In the genomic region with DNA sequence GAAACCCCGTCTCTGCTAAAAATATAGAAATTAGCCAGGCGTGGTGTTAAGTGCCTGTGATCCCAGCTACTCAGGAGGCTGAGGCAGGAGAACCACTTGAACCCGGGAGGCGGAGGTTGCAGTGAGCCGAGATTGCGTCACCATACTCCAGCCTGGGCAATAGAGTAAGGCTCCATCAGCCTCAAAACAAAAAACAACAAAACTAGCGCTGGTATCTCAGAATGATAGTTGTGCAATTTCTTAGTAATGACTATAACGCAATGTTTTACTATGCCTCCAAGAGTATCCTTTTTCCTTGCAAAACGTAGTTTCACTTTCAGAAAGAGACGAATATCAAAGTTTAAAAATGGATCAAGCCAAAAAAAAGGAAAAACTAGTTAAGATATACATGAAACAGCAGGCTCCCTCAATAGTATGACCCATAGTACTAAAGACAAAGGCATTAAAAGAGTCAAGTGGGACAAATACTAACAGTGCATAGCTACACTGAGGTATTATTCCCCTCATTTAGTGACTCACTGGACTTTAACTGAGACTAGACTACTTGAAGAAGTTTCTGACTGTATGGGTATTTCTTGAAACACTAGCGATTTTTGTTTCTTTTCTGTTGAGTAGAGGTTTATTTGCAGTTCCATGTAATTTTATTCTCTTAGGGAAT, we compare ENCODE assay signal across 9 cellular contexts. TPM values are rescaled to one million over a fixed set of nuclear protein-coding genes. Genes with fewer than 3 reads are reported as not detected.
DNase-seq lines count a peak whose midpoint lies in the region; ATAC-seq and TF ChIP-seq lines count a peak whose summit lies in the region.
"Had no signal": no experiment of that assay in that cellular context is flagged by ENCODE, and none has a peak within 500 bp of the region (broad histone marks: within the 10 kb centered on the region; RNA-seq: fewer than 3 reads in every experiment).

No MANE protein-coding gene starts in this region.

- H3K4me1 ChIP-seq in smooth muscle cell (ENCODE audit: low read depth): no peaks in the 10 kb centered on the region

- intact Hi-C loops in Right ventricle myocardium superior (cut with DNase I) (no loop called here), lower leg skin (cut with DNase I; ENCODE audit: low total_unique reads) (loop anchor here (10.0 kb wide), 1 partner anchor 48 kb away; no protein-coding TSS in a partner anchor)

- ATAC-seq in Right ventricle myocardium superior (ENCODE audit: poor library complexity) (peak; percentile 93), GM19328 (IDR thresholded peaks at IDR 0.05; ENCODE audit: unreplicated experiment) (no peak), GM19463 (IDR thresholded peaks at IDR 0.05; ENCODE audit: unreplicated experiment) (no peak)

- no peaks in the 10 kb centered on the region for H3K36me3 ChIP-seq in smooth muscle cell (ENCODE audit: low read depth)

- H3K4me3 ChIP-seq in WI38 (ENCODE audit: low read depth, low read length) (peak overlapping the region; percentile 64), smooth muscle cell (peak overlapping the region; percentile 39), lower leg skin (ENCODE audit: low read depth, poor library complexity, severe bottlenecking) (no peak overlapping the region)

- DNase-seq in HCEC 1CT (peak; percentile 73), Right ventricle myocardium superior (peak; percentile 76), smooth muscle cell (lab: John Stamatoyannopoulos, UW; ENCODE audit: unreplicated experiment) (no peak), lower leg skin (ENCODE audit: low spot score in 2 of 2) (no peak), HEK293T (ENCODE audit: extremely low spot score) (no peak)
- DNase-seq: NCI-H1048 had no signal

- no peaks in the 10 kb centered on the region for H3F3A ChIP-seq in smooth muscle cell (ENCODE audit: low read depth)

- 89% methylated on average over 11 of the region's 11 CpGs for WGBS in smooth muscle cell (ENCODE audit: low lambda C conversion rate)
- WGBS in lower leg skin, 2 donors: 57 to 67% methylated on average over 11 of the region's 11 CpGs

- no peaks in the 10 kb centered on the region for H3K27me3 ChIP-seq in smooth muscle cell (ENCODE audit: low read depth)

- H3K9ac ChIP-seq in smooth muscle cell (ENCODE audit: low read depth): no peak overlapping the region

- CTCF ChIA-PET in HEK293T (lab: Yijun Ruan, JAX): no interaction called here

- no peaks in the 10 kb centered on the region for H3K79me2 ChIP-seq in smooth muscle cell (ENCODE audit: low read depth)

- POLR2A ChIA-PET in HEK293T (lab: Yijun Ruan, JAX): no interaction called here

- TF ChIP-seq CTCF in WI38 (IDR thresholded peaks at IDR 0.05; ENCODE audit: low read depth, low read length) (no peak), smooth muscle cell (IDR thresholded peaks at IDR 0.05; ENCODE audit: borderline replicate concordance, insufficient read depth, poor library complexity, severe bottlenecking) (no peak), lower leg skin (IDR thresholded peaks at IDR 0.05) (no peak)

- no peaks in the 10 kb centered on the region for H4K20me1 ChIP-seq in smooth muscle cell (ENCODE audit: low read depth)

- no peak overlapping the region for H3K4me2 ChIP-seq in smooth muscle cell

- H2AFZ ChIP-seq in smooth muscle cell (ENCODE audit: low read depth): no peak overlapping the region

- no peak for TF ChIP-seq POLR2A in lower leg skin (IDR thresholded peaks at IDR 0.05)

- no peak overlapping the region for H3K27ac ChIP-seq in smooth muscle cell (ENCODE audit: low read depth)

- no peaks in the 10 kb centered on the region for H3K9me3 ChIP-seq in smooth muscle cell (replicated peaks; ENCODE audit: low read depth)

TF ChIP-seq in HEK293T, 16 proteins besides CTCF, POLR2A, EP300 and RAD21:
- TF ChIP-seq BHLHE40 (IDR thresholded peaks at IDR 0.05; ENCODE audit: borderline replicate concordance): no peak
- no peak for TF ChIP-seq CTBP1 (IDR thresholded peaks at IDR 0.05; ENCODE audit: borderline replicate concordance)
- no peak for TF ChIP-seq FOXA1 (IDR thresholded peaks at IDR 0.05)
- no peak for TF ChIP-seq TARDBP (IDR thresholded peaks at IDR 0.05)
- no peak for TF ChIP-seq LEF1 (IDR thresholded peaks at IDR 0.05; ENCODE audit: borderline replicate concordance)
- TF ChIP-seq HDGF (IDR thresholded peaks at IDR 0.05; ENCODE audit: borderline replicate concordance): no peak
- no peak for TF ChIP-seq NFRKB (IDR thresholded peaks at IDR 0.05)
- no peak for TF ChIP-seq ZNF384 (IDR thresholded peaks at IDR 0.05)
- TF ChIP-seq SUZ12 (IDR thresholded peaks at IDR 0.05): no peak
- no peak for TF ChIP-seq SP1 (IDR thresholded peaks at IDR 0.05)

RNA-seq across cellular contexts. Expression of a gene that starts 10.5 kb away (rescaled TPM):
- total RNA-seq in Right ventricle myocardium superior: 516 TPM
- 459 and 557 TPM in 2 replicates for total RNA-seq in smooth muscle cell
- polyA plus RNA-seq in smooth muscle cell: 397 and 411 TPM in 2 replicates
- total RNA-seq in lower leg skin: 100 to 1,000 TPM; 749 to 856 (median 792) TPM

Comparison
In these comparisons a context has a peak if more than half of its experiments do, and no peak if none do; other contexts are left out.
1. DNase-seq: peak in HCEC 1CT (single experiment) and Right ventricle myocardium superior (single experiment); none in smooth muscle cell (single experiment), lower leg skin (0 of 2) and HEK293T (single experiment).